8 cellular contexts compared by ENCODE assay signal in the genomic region with DNA sequence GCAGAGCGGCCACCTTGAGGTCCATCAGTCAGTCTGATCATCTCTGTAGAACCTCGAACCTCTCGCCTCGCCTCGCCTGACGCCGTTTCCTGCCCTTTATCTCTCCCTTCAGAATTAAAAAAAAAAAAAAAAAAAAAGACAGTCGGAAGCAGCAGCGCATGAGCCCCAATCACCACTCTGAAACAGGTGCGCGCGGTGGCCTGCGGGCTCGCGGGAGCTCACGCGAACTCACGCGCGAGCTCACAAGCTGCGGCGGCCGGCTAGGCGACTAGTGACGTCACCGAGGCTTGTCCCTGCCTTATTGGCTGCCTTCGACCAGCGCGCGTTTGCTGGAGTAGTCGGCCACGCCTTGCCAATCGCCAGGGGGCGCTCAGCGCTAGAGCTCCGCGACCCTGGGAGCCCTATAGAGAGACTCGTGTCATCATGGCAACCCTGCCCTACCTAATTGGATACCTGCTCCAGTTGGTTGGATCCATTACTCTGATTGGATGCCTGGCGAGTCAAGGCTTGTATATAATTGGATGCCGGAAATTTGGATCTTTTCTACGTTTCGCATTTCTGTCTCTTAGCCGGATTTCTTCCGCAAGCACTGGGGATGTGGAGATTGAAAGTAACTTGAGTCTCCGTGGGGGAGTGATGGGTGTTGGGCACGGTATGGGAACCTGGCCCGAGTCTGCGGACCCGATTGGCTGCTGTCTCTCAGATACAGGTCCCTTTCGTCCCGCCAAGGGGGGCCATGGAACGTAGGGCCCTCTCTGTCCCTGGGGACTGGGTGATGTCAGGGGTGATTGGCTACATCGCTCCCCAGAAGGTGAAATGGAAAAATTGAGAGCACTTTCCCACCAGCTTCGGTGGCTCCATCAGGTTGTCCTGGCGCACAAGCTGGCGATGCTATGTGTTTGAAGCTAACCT. TPM values are rescaled to one million over a fixed set of nuclear protein-coding genes. Genes with fewer than 3 reads are reported as not detected.
DNase-seq lines count a peak whose midpoint lies in the region; ATAC-seq, FAIRE-seq and TF ChIP-seq lines count a peak whose summit lies in the region.

No MANE protein-coding gene starts in this region.

- no peak overlapping the region for H3K18ac ChIP-seq in H1 (ENCODE audit: extremely low read depth, low read length)

- CTCF ChIA-PET in activated CD8-positive, alpha-beta T cell treated with anti-CD3 and anti-CD28 coated beads for 36 hours (lab: Charles Lee), result interaction anchor here (1.0 to 1.7 kb wide), 9 partner anchors 12 to 314 kb away, joined by 3 to 10 read pairs (median 4); no protein-coding TSS in a partner anchor
- CTCF ChIA-PET in H1 (lab: Charles Lee; ENCODE audit: partially characterized antibody), result interaction anchor here (0.6 to 1.5 kb wide), 16 partner anchors 11 to 175 kb away, joined by 3 to 14 read pairs (median 4); partner anchors contain the start of gene CLEC11A

- peak; percentile 79 to 81 for TF ChIP-seq RAD21 in H1 (IDR thresholded peaks at IDR 0.05 in 1 of 2, conservative IDR thresholded peaks at IDR 0.05 in 1 of 2; ENCODE audit: low read depth in 2 of 2, low read length in 2 of 2)

- no peaks in the 10 kb centered on the region for H3K79me2 ChIP-seq in H1 (ENCODE audit: control insufficient read depth in 1 of 2, insufficient read depth in 2 of 2, low read length in 2 of 2)

- H4K8ac ChIP-seq in H1 (ENCODE audit: extremely low read depth, insufficient read depth, low read length), result peak overlapping the region; percentile 75; the same call in 1 of the 2 replicates

- H2BK12ac ChIP-seq in H1 (ENCODE audit: low read depth, low read length), result peak overlapping the region; percentile 81

- H3K36me3 ChIP-seq in H1 (ENCODE audit: control insufficient read depth in 2 of 4, insufficient read depth in 4 of 4, low read length in 3 of 4), result no peaks in the 10 kb centered on the region

- peak; percentile 82 for FAIRE-seq in H1 (lab: Jason Lieb, UNC)

- H2BK120ac ChIP-seq in H1 (replicated peaks; ENCODE audit: low read depth, low read length), result no peak overlapping the region

- no peaks in the 10 kb centered on the region; the same call in 1 of the 2 replicates for H3K23me2 ChIP-seq in H1 (ENCODE audit: low read depth, low read length)

- TF ChIP-seq POLR2A in H1 (IDR thresholded peaks at IDR 0.05; ENCODE audit: control extremely low read depth in 1 of 2, low read depth in 2 of 2, low read length in 2 of 2), result no peak

- POLR2A ChIA-PET in activated CD8-positive, alpha-beta T cell treated with anti-CD3 and anti-CD28 coated beads for 36 hours (lab: Charles Lee), result no interaction called here
- POLR2A ChIA-PET in H1 (lab: Charles Lee; ENCODE audit: partially characterized antibody), result interaction anchor here (0.6 to 1.1 kb wide), 7 partner anchors 20 to 340 kb away, joined by 3 to 7 read pairs (median 3); no protein-coding TSS in a partner anchor

- peaks cover 8% of the 10 kb centered on the region for H3K4me1 Mint-ChIP-seq in activated CD8-positive, alpha-beta T cell treated with anti-CD3 and anti-CD28 coated beads for 36 hours (ENCODE audit: low read depth)

- no peak overlapping the region for H2BK5ac ChIP-seq in H1 (ENCODE audit: low read depth, low read length)

- H3K9me3 ChIP-seq in H1 (ENCODE audit: insufficient read depth in 2 of 2, low read depth in 1 of 2, low read length in 1 of 2), result peaks cover 0 to 9% of the 10 kb centered on the region in 2 experiments; a peak in 2 of 4 replicates

- H4K5ac ChIP-seq in H1 (ENCODE audit: insufficient read length, low read depth, low read length), result no peak overlapping the region

- H3K4ac ChIP-seq in H1 (replicated peaks; ENCODE audit: insufficient read length, low read depth, low read length), result no peak overlapping the region

- H2BK15ac ChIP-seq in H1 (ENCODE audit: low read length), result no peak overlapping the region

- peaks cover 33% of the 10 kb centered on the region for H3K27me3 Mint-ChIP-seq in activated CD8-positive, alpha-beta T cell treated with anti-CD3 and anti-CD28 coated beads for 36 hours

- no peaks in the 10 kb centered on the region for H3K79me1 ChIP-seq in H1 (ENCODE audit: low read depth, low read length)

- H3K4me2 ChIP-seq in H1 (ENCODE audit: insufficient read depth in 1 of 2, low read depth in 2 of 2, low read length in 2 of 2), result peak overlapping the region; percentile 32 to 79

- peaks cover 3% of the 10 kb centered on the region for H3K36me3 Mint-ChIP-seq in activated CD8-positive, alpha-beta T cell treated with anti-CD3 and anti-CD28 coated beads for 36 hours (ENCODE audit: low read depth)

- no peaks in the 10 kb centered on the region for H4K20me1 ChIP-seq in H1 (replicated peaks in 1 of 2; ENCODE audit: control insufficient read depth in 1 of 2, insufficient read depth in 2 of 2, low read length in 2 of 2)

- DNase-seq in GF-D8 (lab: John Stamatoyannopoulos, UW) (peak; percentile 39), NCI-H1930 (lab: John Stamatoyannopoulos, UW) (peak; percentile 100), H1 (ENCODE audit: low read depth in 1 of 2, low spot score in 2 of 2) (peak; percentile 97 to 99), midbrain (lab: John Stamatoyannopoulos, UW) (peak; percentile 96), NCI-H2107 (lab: John Stamatoyannopoulos, UW) (no peak)
- DNase-seq in activated CD8-positive, alpha-beta T cell treated with anti-CD3 and anti-CD28 coated beads for 36 hours, result peak; percentile 92
- DNase-seq in stimulated activated CD8-positive, alpha-beta memory T cell treated with anti-CD3 and anti-CD28 coated beads, Interleukin-2, amount 100 ng/mL, for 48 hours (ENCODE audit: low read depth in 2 of 2), result peak; percentile 82 to 88

- WGBS in H1 (ENCODE audit: extremely low coverage in 1 of 2, insufficient coverage in 1 of 2, insufficient read length in 1 of 2, insufficient replicate concordance in 2 of 2, low coverage in 1 of 2, low lambda C conversion rate in 2 of 2, missing lambda C conversion rate in 1 of 2), 2 experiments, result 28% methylated on average over 45 of the region's 56 CpGs; no CpG with 5 or more reads in 1 of the 2 experiments

- peak; percentile 63 for TF ChIP-seq CTCF in activated CD8-positive, alpha-beta T cell treated with anti-CD3 and anti-CD28 coated beads for 36 hours (IDR thresholded peaks at IDR 0.05)
- peak; percentile 68 to 93 (median 81) for TF ChIP-seq CTCF in H1 (IDR thresholded peaks at IDR 0.05; ENCODE audit: control extremely low read depth in 1 of 3, insufficient read depth in 1 of 3, low read depth in 1 of 3, low read length in 3 of 3)

- no peak overlapping the region for H3K27ac ChIP-seq in H1 (ENCODE audit: low read depth, low read length)

- H3K14ac ChIP-seq in H1 (ENCODE audit: insufficient read length), result no peak overlapping the region

- peak overlapping the region; percentile 45 for H2AFZ ChIP-seq in H1 (ENCODE audit: low read length)

- H3K9me3 Mint-ChIP-seq in activated CD8-positive, alpha-beta T cell treated with anti-CD3 and anti-CD28 coated beads for 36 hours, result peaks cover 10% of the 10 kb centered on the region

- peak overlapping the region; percentile 39 for H4K91ac ChIP-seq in H1 (replicated peaks; ENCODE audit: insufficient read length, low read length)

- H3K27me3 ChIP-seq in H1 (replicated peaks in 1 of 4; ENCODE audit: control insufficient read depth in 3 of 4, extremely low read depth in 1 of 4, insufficient read depth in 3 of 4, low read length in 3 of 4), result peaks cover 3 to 17% (median 13%) of the 10 kb centered on the region in 4 experiments

- no peak for TF ChIP-seq EP300 in H1 (IDR thresholded peaks at IDR 0.05; ENCODE audit: borderline replicate concordance in 1 of 2, low read depth in 2 of 2, low read length in 2 of 2)

- H2BK20ac ChIP-seq in H1 (ENCODE audit: low read length), result no peak overlapping the region

- H3K4me3 Mint-ChIP-seq in activated CD8-positive, alpha-beta T cell treated with anti-CD3 and anti-CD28 coated beads for 36 hours, result peak overlapping the region; percentile 31

- peak; percentile 94 for ATAC-seq in activated CD8-positive, alpha-beta T cell treated with anti-CD3 and anti-CD28 coated beads for 36 hours
- no peak for ATAC-seq in HG02610 (IDR thresholded peaks at IDR 0.05; ENCODE audit: unreplicated experiment)

- intact Hi-C loops in activated CD8-positive, alpha-beta T cell treated with anti-CD3 and anti-CD28 coated beads for 36 hours (cut with micrococcal nuclease), result loop anchor here (5.0 to 10.0 kb wide), 3 partner anchors 73 to 317 kb away; no protein-coding TSS in a partner anchor

- H3K27ac Mint-ChIP-seq in activated CD8-positive, alpha-beta T cell treated with anti-CD3 and anti-CD28 coated beads for 36 hours, result no peak overlapping the region

- H3K23ac ChIP-seq in H1 (ENCODE audit: insufficient read length), result no peak overlapping the region

- no peak overlapping the region for H3K56ac ChIP-seq in H1 (replicated peaks; ENCODE audit: insufficient read length, low read depth, low read length)

- peak overlapping the region; percentile 16 to 54 (median 30); a peak in 7 of 8 replicates for H3K4me3 ChIP-seq in H1 (ENCODE audit: extremely low read depth in 1 of 4, insufficient read depth in 2 of 4, low read depth in 3 of 4, low read length in 4 of 4)

- H3K9ac ChIP-seq in H1 (replicated peaks in 1 of 4; ENCODE audit: extremely low read depth in 1 of 4, low read depth in 3 of 4, low read length in 3 of 4), result no peak overlapping the region; a peak in 2 of 7 replicates

- H2AK5ac ChIP-seq in H1 (ENCODE audit: low read depth, low read length), result no peak overlapping the region

- peaks cover 0 to 4% (median 3%) of the 10 kb centered on the region in 4 experiments; a peak in 5 of 7 replicates for H3K4me1 ChIP-seq in H1 (replicated peaks in 1 of 4; ENCODE audit: control insufficient read depth in 3 of 4, insufficient read depth in 4 of 4, low read length in 3 of 4)

RNA-seq across cellular contexts. Expression of gene SYT3, which starts 31.6 kb away (rescaled TPM):
- total RNA-seq in activated CD8-positive, alpha-beta T cell treated with anti-CD3 and anti-CD28 coated beads for 36 hours, result not detected
- 13.9 and 17.3 TPM in 2 replicates for total RNA-seq in H1 (2021; fragmentation: NEBNext Ultra II Directional; extraction: Animal tissue kit (Norgen Biotek cat#: 25700))
- 6.7 and 12.7 TPM in 2 replicates for polyA plus RNA-seq in H1 (2011; rRNA removed)
- 6.2 TPM for polyA plus RNA-seq in H1 (2011; cell fraction: cytosol; rRNA removed)
- 13.0 TPM for polyA plus RNA-seq in H1 (2011; cell fraction: nucleus; rRNA removed)
- 11.9 to 13.7 TPM (median 12.9 TPM) in 4 replicates for polyA plus RNA-seq in H1 (2012, experiment 1 of 2)
- polyA plus RNA-seq in H1 (2012, experiment 2 of 2), result 12.1 TPM
- 11.8 TPM for polyA plus RNA-seq in H1 (2013, experiment 1 of 2)
- polyA plus RNA-seq in H1 (2013, experiment 2 of 2), result 12.4 TPM
- 3.1 and 5.1 TPM in 2 replicates for polyA minus RNA-seq in H1 (2011; rRNA and poly(A)+ RNA removed)
- 4.0 TPM for polyA minus RNA-seq in H1 (2011; cell fraction: cytosol; rRNA and poly(A)+ RNA removed)
- 4.0 TPM for polyA minus RNA-seq in H1 (2011; cell fraction: nucleus; rRNA and poly(A)+ RNA removed)

RNA-seq across cellular contexts. Expression of gene LRRC4B, which starts 39.9 kb away (rescaled TPM):
- not detected for total RNA-seq in activated CD8-positive, alpha-beta T cell treated with anti-CD3 and anti-CD28 coated beads for 36 hours
- total RNA-seq in H1 (2021; fragmentation: NEBNext Ultra II Directional; extraction: Animal tissue kit (Norgen Biotek cat#: 25700)), result 11.5 and 13.4 TPM in 2 replicates
- polyA plus RNA-seq in H1 (2011; rRNA removed), result 20.8 and 21.2 TPM in 2 replicates
- polyA plus RNA-seq in H1 (2011; cell fraction: cytosol; rRNA removed), result 12.4 TPM
- polyA plus RNA-seq in H1 (2011; cell fraction: nucleus; rRNA removed), result 13.5 TPM
- 9.8 to 18.5 TPM (median 14.7 TPM) in 4 replicates for polyA plus RNA-seq in H1 (2012, experiment 1 of 2)
- polyA plus RNA-seq in H1 (2012, experiment 2 of 2), result 10.8 TPM
- 8.9 TPM for polyA plus RNA-seq in H1 (2013, experiment 1 of 2)
- polyA plus RNA-seq in H1 (2013, experiment 2 of 2), result 8.8 TPM
- 7.2 and 9.8 TPM in 2 replicates for polyA minus RNA-seq in H1 (2011; rRNA and poly(A)+ RNA removed)
- 17.0 TPM for polyA minus RNA-seq in H1 (2011; cell fraction: cytosol; rRNA and poly(A)+ RNA removed)
- 8.6 TPM for polyA minus RNA-seq in H1 (2011; cell fraction: nucleus; rRNA and poly(A)+ RNA removed)

RNA-seq across cellular contexts. Expression of gene C19orf81, which starts 41.1 kb away (rescaled TPM):
- 1 to 10 TPM; 1.5 to 3.2 TPM for total RNA-seq in activated CD8-positive, alpha-beta T cell treated with anti-CD3 and anti-CD28 coated beads for 36 hours
- total RNA-seq in H1 (2021; fragmentation: NEBNext Ultra II Directional; extraction: Animal tissue kit (Norgen Biotek cat#: 25700)), result 11.7 and 14.2 TPM in 2 replicates
- polyA plus RNA-seq in H1 (2011; rRNA removed), result 13.0 and 22.0 TPM in 2 replicates
- polyA plus RNA-seq in H1 (2011; cell fraction: cytosol; rRNA removed), result 12.6 TPM
- polyA plus RNA-seq in H1 (2011; cell fraction: nucleus; rRNA removed), result 15.7 TPM
- 2.5 to 17.3 TPM (median 15.4 TPM) in 4 replicates for polyA plus RNA-seq in H1 (2012, experiment 1 of 2)
- 7.0 TPM for polyA plus RNA-seq in H1 (2012, experiment 2 of 2)
- polyA plus RNA-seq in H1 (2013, experiment 1 of 2), result 20.4 TPM
- 20.0 TPM for polyA plus RNA-seq in H1 (2013, experiment 2 of 2)
- not detected in 2 replicates for polyA minus RNA-seq in H1 (2011; rRNA and poly(A)+ RNA removed)
- polyA minus RNA-seq in H1 (2011; cell fraction: cytosol; rRNA and poly(A)+ RNA removed), result not detected
- 7.5 TPM for polyA minus RNA-seq in H1 (2011; cell fraction: nucleus; rRNA and poly(A)+ RNA removed)

Comparison
In these comparisons a context has a peak if more than half of its experiments do, and no peak if none do; other contexts are left out.
1. RNA of gene SYT3, which starts 31.6 kb away (total RNA-seq): 13.9 to 17.3 TPM in H1; not detected in activated CD8-positive, alpha-beta T cell treated with anti-CD3 and anti-CD28 coated beads for 36 hours; every median in the first group is over 10 times any median in the second.
2. RNA of gene LRRC4B, which starts 39.9 kb away (total RNA-seq): 11.5 to 13.4 TPM in H1; not detected in activated CD8-positive, alpha-beta T cell treated with anti-CD3 and anti-CD28 coated beads for 36 hours; every median in the first group is over 10 times any median in the second.